ENCODE assay signal across 11 cellular contexts in genomic region chr4:10089346-10089745, GRCh38. TPM values are rescaled to one million over a fixed set of nuclear protein-coding genes. Genes with fewer than 3 reads are reported as not detected.
DNase-seq lines count a peak whose midpoint lies in the region; ATAC-seq, FAIRE-seq and TF ChIP-seq lines count a peak whose summit lies in the region.
"Had no signal": no experiment of that assay in that cellular context is flagged by ENCODE, and none has a peak within 500 bp of the region (broad histone marks: within the 10 kb centered on the region; RNA-seq: fewer than 3 reads in every experiment).

No MANE protein-coding gene starts in this region.

- ATAC-seq in Right ventricle myocardium inferior (no peak), upper lobe of left lung (ENCODE audit: low FRiP score in 2 of 2) (no peak), GM21360 (IDR thresholded peaks at IDR 0.05; ENCODE audit: unreplicated experiment) (no peak)

- H3K4me3 ChIP-seq in brain microvascular endothelial cell (ENCODE audit: low read depth, low read length) (no peak overlapping the region), kidney (ENCODE audit: low read length in 2 of 2) (peak overlapping the region in 1 of 2 donors; percentile 6), upper lobe of left lung (no peak overlapping the region), tibial artery (no peak overlapping the region)

- TF ChIP-seq EP300 in upper lobe of left lung (IDR thresholded peaks at IDR 0.05) = no peak

- no peaks in the 10 kb centered on the region for H3K9me3 ChIP-seq in kidney (ENCODE audit: control insufficient read depth in 1 of 2, low read length in 2 of 2)
- no peaks in the 10 kb centered on the region for H3K9me3 ChIP-seq in upper lobe of left lung
- H3K9me3 ChIP-seq in tibial artery = no peaks in the 10 kb centered on the region

- intact Hi-C loops in Right ventricle myocardium inferior (cut with DNase I) = no loop called here
- intact Hi-C loops in cardiac septum (cut with DNase I) = no loop called here
- intact Hi-C loops in kidney (cut with DNase I) = no loop called here
- intact Hi-C loops in tibial artery (cut with DNase I; ENCODE audit: low total_unique reads) = no loop called here

- DNase-seq in Right ventricle myocardium inferior (ENCODE audit: missing footprints) (peak; percentile 68), cardiac septum (ENCODE audit: low spot score) (no peak), brain microvascular endothelial cell (no peak), kidney (peak; percentile 83), upper lobe of left lung (no peak), tibial artery (no peak), cortex of kidney (lab: John Stamatoyannopoulos, UW) (no peak)
- DNase-seq: activated naive CD4-positive, alpha-beta T cell treated with anti-CD3 and anti-CD28 coated beads, Interleukin-2, amount 50 U/mL, for 16 hours; GOT3; SW 1271 had no signal

- TF ChIP-seq CTCF in brain microvascular endothelial cell (IDR thresholded peaks at IDR 0.05; ENCODE audit: low read depth, low read length, missing control alignments) = peak; percentile 60
- TF ChIP-seq CTCF in kidney (IDR thresholded peaks at IDR 0.05; ENCODE audit: borderline replicate concordance, extremely low read depth, insufficient read depth) = peak; percentile 76
- peak; percentile 35 to 80 (median 50) for TF ChIP-seq CTCF in upper lobe of left lung (IDR thresholded peaks at IDR 0.05)
- TF ChIP-seq CTCF in tibial artery (IDR thresholded peaks at IDR 0.05) = no peak

- no peak overlapping the region for H3K27ac ChIP-seq in brain microvascular endothelial cell
- H3K27ac ChIP-seq in kidney (ENCODE audit: low read depth in 2 of 2, low read length in 2 of 2) = peak overlapping the region; percentile 90 to 93
- peak overlapping the region; percentile 38 to 69 (median 42) for H3K27ac ChIP-seq in upper lobe of left lung
- H3K27ac ChIP-seq in tibial artery = peak overlapping the region in 1 of 2 donors; percentile 95

- WGBS in upper lobe of left lung, 2 donors = 46 to 68% methylated on average over 11 of the region's 11 CpGs

- peak; percentile 77 for FAIRE-seq in kidney (lab: Jason Lieb, UNC)

- H3K36me3 ChIP-seq in brain microvascular endothelial cell (replicated peaks) (peaks cover 93% of the 10 kb centered on the region), kidney (ENCODE audit: control insufficient read depth in 1 of 2, insufficient read depth in 2 of 2, low read length in 2 of 2) (peaks cover 48 to 62% of the 10 kb centered on the region in 2 donors), upper lobe of left lung (peaks cover 53 to 94% (median 77%) of the 10 kb centered on the region in 4 donors), tibial artery (peaks cover 83 to 100% (median 85%) of the 10 kb centered on the region in 3 donors)

- H3K4me1 ChIP-seq in kidney (ENCODE audit: control insufficient read depth in 1 of 2, insufficient read depth in 1 of 2, low read depth in 1 of 2, low read length in 2 of 2) (peaks cover 51 to 59% of the 10 kb centered on the region in 2 donors), upper lobe of left lung (peaks cover 31 to 45% (median 40%) of the 10 kb centered on the region in 4 donors), tibial artery (peaks cover 0 to 53% (median 41%) of the 10 kb centered on the region in 4 donors)

- H3K9ac ChIP-seq in kidney (ENCODE audit: low read length in 2 of 2) = peak overlapping the region in 1 of 2 donors; percentile 80

- H3K27me3 ChIP-seq in brain microvascular endothelial cell (replicated peaks) (no peaks in the 10 kb centered on the region), upper lobe of left lung (no peaks in the 10 kb centered on the region), tibial artery (no peaks in the 10 kb centered on the region)

- in situ Hi-C loops in brain microvascular endothelial cell (cut with HindIII; ENCODE audit: low pct_ligation_motif_present, low sequenced_read_pairs) = no loop called here

- no peak for TF ChIP-seq POLR2A in upper lobe of left lung (IDR thresholded peaks at IDR 0.05)

RNA-seq across cellular contexts. Expression of gene WDR1, which starts 27.3 kb away (rescaled TPM):
- total RNA-seq in Right ventricle myocardium inferior = 210 TPM
- 245 TPM for total RNA-seq in cardiac septum
- 313 TPM for total RNA-seq in kidney
- polyA plus RNA-seq in kidney (ENCODE audit: insufficient read depth, low read depth, low replicate concordance) = 176 TPM
- total RNA-seq in upper lobe of left lung = 100 to 1,000 TPM; 135 to 307 (median 183) TPM

Comparison
In these comparisons a context has a peak if more than half of its experiments do, and no peak if none do; other contexts are left out.
1. DNase-seq: peak in Right ventricle myocardium inferior (single experiment) and kidney (single experiment); none in cardiac septum (single experiment), brain microvascular endothelial cell (single experiment), upper lobe of left lung (0 of 2), tibial artery (0 of 2) and cortex of kidney (single experiment).
2. CTCF ChIP-seq: peak in brain microvascular endothelial cell (single experiment), kidney (single experiment) and upper lobe of left lung (6 of 6); none in tibial artery (0 of 2).